Comparison of ENCODE assay signal across 28 cellular contexts in the genomic region with DNA sequence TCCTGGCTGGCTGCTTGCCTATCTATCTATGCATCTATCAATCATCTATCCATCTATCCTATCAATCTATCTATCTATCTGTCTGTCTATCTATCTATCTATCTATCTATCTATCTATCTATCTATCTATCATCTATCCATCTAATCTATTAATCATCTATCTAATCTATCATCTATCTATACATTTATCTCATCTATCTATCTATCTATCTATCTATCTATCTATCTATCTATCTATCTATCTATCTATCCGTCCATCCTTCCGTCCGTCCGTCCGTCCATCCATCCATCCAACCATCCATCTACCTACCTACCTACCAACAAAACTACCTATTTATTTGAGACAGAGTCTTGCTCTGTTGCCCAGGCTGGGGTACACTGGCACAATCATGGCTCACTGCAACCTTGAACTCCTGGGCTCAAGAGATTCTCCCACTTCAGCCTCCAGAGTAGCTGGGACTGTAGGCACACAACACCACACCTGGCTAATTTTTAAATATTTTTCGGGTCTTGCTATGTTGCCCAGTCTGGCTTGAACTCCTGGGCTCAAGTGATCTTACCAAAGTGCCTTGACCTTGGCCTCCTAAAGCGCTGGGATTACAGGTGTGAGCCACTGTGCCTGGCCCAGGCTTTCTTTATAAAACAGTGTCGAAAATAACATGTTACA.
"Had no signal": no experiment of that assay in that cellular context is flagged by ENCODE, and none has a peak within 500 bp of the region (broad histone marks: within the 10 kb centered on the region; RNA-seq: fewer than 3 reads in every experiment).

No MANE protein-coding gene starts in this region.

- H3K4me1 ChIP-seq: colonic mucosa, esophagus squamous epithelium, foreskin keratinocyte, gastrocnemius medialis had no signal

- H3K27me3 Mint-ChIP-seq: dendritic cell treated with granulocyte-macrophage colony-stimulating factor and Interleukin-4, amounts not matched to agents 40 ng/mL and 50 ng/mL, for 4 days had no signal

- H3K4me3 ChIP-seq: colonic mucosa, coronary artery, dorsolateral prefrontal cortex, esophagus muscularis mucosa, esophagus squamous epithelium, gastrocnemius medialis, gastroesophageal sphincter, heart left ventricle, heart right ventricle had no signal

- H3K36me3 ChIP-seq: colonic mucosa, esophagus squamous epithelium, gastrocnemius medialis, heart left ventricle, heart right ventricle had no signal

- H3K27ac Mint-ChIP-seq: dendritic cell treated with granulocyte-macrophage colony-stimulating factor and Interleukin-4, amounts not matched to agents 40 ng/mL and 50 ng/mL, for 4 days; effector memory CD8-positive, alpha-beta T cell; endodermal cell had no signal

- H3K9me3 ChIP-seq: colonic mucosa, esophagus muscularis mucosa, esophagus squamous epithelium, gastrocnemius medialis, gastroesophageal sphincter, heart left ventricle, heart right ventricle had no signal

- H3K9me3 Mint-ChIP-seq: dendritic cell treated with granulocyte-macrophage colony-stimulating factor and Interleukin-4, amounts not matched to agents 40 ng/mL and 50 ng/mL, for 4 days; effector memory CD8-positive, alpha-beta T cell had no signal

- H3K27ac ChIP-seq: colonic mucosa, coronary artery, epithelial cell of prostate, esophagus muscularis mucosa, esophagus squamous epithelium, foreskin keratinocyte, gastrocnemius medialis, gastroesophageal sphincter, heart left ventricle, heart right ventricle had no signal

- FAIRE-seq: colon, endometrium, endothelial cell of umbilical vein, frontal cortex had no signal

- H3K27me3 ChIP-seq: colonic mucosa, dorsolateral prefrontal cortex, esophagus muscularis mucosa, esophagus squamous epithelium, foreskin keratinocyte, gastrocnemius medialis, gastroesophageal sphincter, heart left ventricle, heart right ventricle had no signal

- DNase-seq: colonic mucosa; cortex of kidney; dermis blood vessel endothelial cell; dorsolateral prefrontal cortex; effector CD4-positive, alpha-beta T cell; effector CD8-positive, alpha-beta T cell; effector memory CD4-positive, alpha-beta T cell; effector memory CD8-positive, alpha-beta T cell; endodermal cell; erythroblast; esophagus squamous epithelium; foreskin fibroblast; foreskin keratinocyte; foreskin melanocyte; gastrocnemius medialis; glutamatergic neuron; heart left ventricle; heart right ventricle had no signal

- ATAC-seq: effector memory CD8-positive, alpha-beta T cell; esophagus mucosa; foreskin keratinocyte; gastrocnemius medialis; gastroesophageal sphincter; heart left ventricle; heart right ventricle had no signal

- H3K4me3 Mint-ChIP-seq: dendritic cell treated with granulocyte-macrophage colony-stimulating factor and Interleukin-4, amounts not matched to agents 40 ng/mL and 50 ng/mL, for 4 days; effector memory CD8-positive, alpha-beta T cell; endodermal cell had no signal
